ENCODE assay signal across 1 cellular context in the genomic region with DNA sequence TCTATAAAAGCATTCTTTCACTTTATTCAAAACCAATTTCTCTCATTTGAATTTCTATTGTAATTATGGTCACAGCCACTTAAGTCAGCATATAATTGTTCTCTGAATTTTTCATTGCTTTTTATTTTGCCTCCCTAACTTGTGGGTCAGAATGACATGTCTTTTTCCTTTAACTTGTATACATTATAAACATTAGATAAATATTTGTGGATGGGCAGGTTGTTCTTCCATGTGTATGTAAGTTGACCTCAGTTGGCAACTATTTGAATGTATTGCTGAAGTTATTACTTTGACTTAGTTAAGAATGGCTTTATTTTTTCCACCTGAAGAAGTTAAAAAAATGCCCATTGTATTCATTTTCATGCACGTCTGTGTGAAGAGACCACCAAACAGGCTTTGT.
TF ChIP-seq lines count a peak whose summit lies in the region.

No MANE protein-coding gene starts in this region.

TF ChIP-seq in GM23338, 12 proteins besides CTCF, POLR2A, EP300 and RAD21 (continued from another document):
- TF ChIP-seq, protein P1, sequence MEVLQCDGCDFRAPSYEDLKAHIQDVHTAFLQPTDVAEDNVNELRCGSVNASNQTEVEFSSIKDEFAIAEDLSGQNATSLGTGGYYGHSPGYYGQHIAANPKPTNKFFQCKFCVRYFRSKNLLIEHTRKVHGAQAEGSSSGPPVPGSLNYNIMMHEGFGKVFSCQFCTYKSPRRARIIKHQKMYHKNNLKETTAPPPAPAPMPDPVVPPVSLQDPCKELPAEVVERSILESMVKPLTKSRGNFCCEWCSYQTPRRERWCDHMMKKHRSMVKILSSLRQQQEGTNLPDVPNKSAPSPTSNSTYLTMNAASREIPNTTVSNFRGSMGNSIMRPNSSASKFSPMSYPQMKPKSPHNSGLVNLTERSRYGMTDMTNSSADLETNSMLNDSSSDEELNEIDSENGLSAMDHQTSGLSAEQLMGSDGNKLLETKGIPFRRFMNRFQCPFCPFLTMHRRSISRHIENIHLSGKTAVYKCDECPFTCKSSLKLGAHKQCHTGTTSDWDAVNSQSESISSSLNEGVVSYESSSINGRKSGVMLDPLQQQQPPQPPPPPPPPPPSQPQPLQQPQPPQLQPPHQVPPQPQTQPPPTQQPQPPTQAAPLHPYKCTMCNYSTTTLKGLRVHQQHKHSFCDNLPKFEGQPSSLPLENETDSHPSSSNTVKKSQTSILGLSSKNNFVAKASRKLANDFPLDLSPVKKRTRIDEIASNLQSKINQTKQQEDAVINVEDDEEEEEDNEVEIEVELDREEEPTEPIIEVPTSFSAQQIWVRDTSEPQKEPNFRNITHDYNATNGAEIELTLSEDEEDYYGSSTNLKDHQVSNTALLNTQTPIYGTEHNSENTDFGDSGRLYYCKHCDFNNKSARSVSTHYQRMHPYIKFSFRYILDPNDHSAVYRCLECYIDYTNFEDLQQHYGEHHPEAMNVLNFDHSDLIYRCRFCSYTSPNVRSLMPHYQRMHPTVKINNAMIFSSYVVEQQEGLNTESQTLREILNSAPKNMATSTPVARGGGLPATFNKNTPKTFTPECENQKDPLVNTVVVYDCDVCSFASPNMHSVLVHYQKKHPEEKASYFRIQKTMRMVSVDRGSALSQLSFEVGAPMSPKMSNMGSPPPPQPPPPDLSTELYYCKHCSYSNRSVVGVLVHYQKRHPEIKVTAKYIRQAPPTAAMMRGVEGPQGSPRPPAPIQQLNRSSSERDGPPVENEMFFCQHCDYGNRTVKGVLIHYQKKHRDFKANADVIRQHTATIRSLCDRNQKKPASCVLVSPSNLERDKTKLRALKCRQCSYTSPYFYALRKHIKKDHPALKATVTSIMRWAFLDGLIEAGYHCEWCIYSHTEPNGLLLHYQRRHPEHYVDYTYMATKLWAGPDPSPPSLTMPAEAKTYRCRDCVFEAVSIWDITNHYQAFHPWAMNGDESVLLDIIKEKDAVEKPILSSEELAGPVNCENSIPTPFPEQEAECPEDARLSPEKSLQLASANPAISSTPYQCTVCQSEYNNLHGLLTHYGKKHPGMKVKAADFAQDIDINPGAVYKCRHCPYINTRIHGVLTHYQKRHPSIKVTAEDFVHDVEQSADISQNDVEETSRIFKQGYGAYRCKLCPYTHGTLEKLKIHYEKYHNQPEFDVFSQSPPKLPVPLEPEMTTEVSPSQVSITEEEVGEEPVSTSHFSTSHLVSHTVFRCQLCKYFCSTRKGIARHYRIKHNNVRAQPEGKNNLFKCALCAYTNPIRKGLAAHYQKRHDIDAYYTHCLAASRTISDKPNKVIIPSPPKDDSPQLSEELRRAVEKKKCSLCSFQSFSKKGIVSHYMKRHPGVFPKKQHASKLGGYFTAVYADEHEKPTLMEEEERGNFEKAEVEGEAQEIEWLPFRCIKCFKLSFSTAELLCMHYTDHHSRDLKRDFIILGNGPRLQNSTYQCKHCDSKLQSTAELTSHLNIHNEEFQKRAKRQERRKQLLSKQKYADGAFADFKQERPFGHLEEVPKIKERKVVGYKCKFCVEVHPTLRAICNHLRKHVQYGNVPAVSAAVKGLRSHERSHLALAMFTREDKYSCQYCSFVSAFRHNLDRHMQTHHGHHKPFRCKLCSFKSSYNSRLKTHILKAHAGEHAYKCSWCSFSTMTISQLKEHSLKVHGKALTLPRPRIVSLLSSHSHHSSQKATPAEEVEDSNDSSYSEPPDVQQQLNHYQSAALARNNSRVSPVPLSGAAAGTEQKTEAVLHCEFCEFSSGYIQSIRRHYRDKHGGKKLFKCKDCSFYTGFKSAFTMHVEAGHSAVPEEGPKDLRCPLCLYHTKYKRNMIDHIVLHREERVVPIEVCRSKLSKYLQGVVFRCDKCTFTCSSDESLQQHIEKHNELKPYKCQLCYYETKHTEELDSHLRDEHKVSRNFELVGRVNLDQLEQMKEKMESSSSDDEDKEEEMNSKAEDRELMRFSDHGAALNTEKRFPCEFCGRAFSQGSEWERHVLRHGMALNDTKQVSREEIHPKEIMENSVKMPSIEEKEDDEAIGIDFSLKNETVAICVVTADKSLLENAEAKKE (CRISPR knock-in tag; IDR thresholded peaks at IDR 0.05): no peak
- TF ChIP-seq JUNB (IDR thresholded peaks at IDR 0.05; ENCODE audit: unreplicated experiment): no peak
TF ChIP-seq in GM23338: peak in this region for 0.
